Comparison of ENCODE assay signal across 16 cellular contexts in genomic region chr9:112002847-112003457, GRCh38.
DNase-seq lines count a peak whose midpoint lies in the region; ATAC-seq and TF ChIP-seq lines count a peak whose summit lies in the region.
"Had no signal": no experiment of that assay in that cellular context is flagged by ENCODE, and none has a peak within 500 bp of the region (broad histone marks: within the 10 kb centered on the region; RNA-seq: fewer than 3 reads in every experiment).

No MANE protein-coding gene starts in this region.

- no peaks in the 10 kb centered on the region for H3K79me2 ChIP-seq in PC-3 (ENCODE audit: low read length)
- H3K79me2 ChIP-seq: hepatocyte had no signal

- POLR2A ChIA-PET in activated CD4-positive, alpha-beta memory T cell treated with anti-CD3 and anti-CD28 coated beads for 36 hours (lab: Charles Lee), result interaction anchor here (1.4 to 2.6 kb wide), 2 partner anchors 9 to 106 kb away, joined by 3 to 10 read pairs; partner anchors contain the start of gene UGCG
- POLR2A ChIA-PET in PC-3 (lab: Charles Lee; ENCODE audit: unreplicated experiment), result no interaction called here

- intact Hi-C loops in activated CD4-positive, alpha-beta memory T cell treated with anti-CD3 and anti-CD28 coated beads for 36 hours (cut with micrococcal nuclease), result no loop called here
- intact Hi-C loops in PC-3 (cut with micrococcal nuclease), result no loop called here

- H4K20me1 ChIP-seq in PC-3 (ENCODE audit: low read length), result no peaks in the 10 kb centered on the region

- no peak overlapping the region for H3K4me3 ChIP-seq in PC-3 (ENCODE audit: low read length)
- H3K4me3 ChIP-seq: hepatocyte, prostate gland, thoracic aorta had no signal

- no peak for TF ChIP-seq CTCF in PC-3 (conservative IDR thresholded peaks at IDR 0.05; ENCODE audit: low read depth, low read length)

- no peak overlapping the region for H3K27ac ChIP-seq in PC-3 (ENCODE audit: low read length)
- H3K27ac ChIP-seq: hepatocyte, prostate gland, thoracic aorta had no signal

- no peaks in the 10 kb centered on the region for H3K9me3 Mint-ChIP-seq in activated naive CD8-positive, alpha-beta T cell (ENCODE audit: low read depth)
- H3K9me3 Mint-ChIP-seq in activated naive CD8-positive, alpha-beta T cell treated with anti-CD3 and anti-CD28 coated beads, Interleukin-2, amount 50 U/mL, for 24 hours, result no peaks in the 10 kb centered on the region
- no peaks in the 10 kb centered on the region for H3K9me3 Mint-ChIP-seq in activated CD4-positive, alpha-beta memory T cell treated with anti-CD3 and anti-CD28 coated beads for 36 hours

- no peaks in the 10 kb centered on the region for H3K27me3 Mint-ChIP-seq in activated naive CD8-positive, alpha-beta T cell
- no peaks in the 10 kb centered on the region for H3K27me3 Mint-ChIP-seq in activated naive CD8-positive, alpha-beta T cell treated with anti-CD3 and anti-CD28 coated beads, Interleukin-2, amount 50 U/mL, for 24 hours
- peaks cover 8% of the 10 kb centered on the region for H3K27me3 Mint-ChIP-seq in activated CD4-positive, alpha-beta memory T cell treated with anti-CD3 and anti-CD28 coated beads for 36 hours

- peaks cover 36% of the 10 kb centered on the region for H3K4me1 Mint-ChIP-seq in activated naive CD8-positive, alpha-beta T cell (ENCODE audit: low read depth)
- peaks cover 46% of the 10 kb centered on the region for H3K4me1 Mint-ChIP-seq in activated naive CD8-positive, alpha-beta T cell treated with anti-CD3 and anti-CD28 coated beads, Interleukin-2, amount 50 U/mL, for 24 hours
- H3K4me1 Mint-ChIP-seq in activated CD4-positive, alpha-beta memory T cell treated with anti-CD3 and anti-CD28 coated beads for 36 hours (ENCODE audit: low read depth), result peaks cover 40% of the 10 kb centered on the region

- peak overlapping the region; percentile 40 for H3K4me3 Mint-ChIP-seq in activated naive CD8-positive, alpha-beta T cell
- no peak overlapping the region for H3K4me3 Mint-ChIP-seq in activated naive CD8-positive, alpha-beta T cell treated with anti-CD3 and anti-CD28 coated beads, Interleukin-2, amount 50 U/mL, for 24 hours
- no peak overlapping the region for H3K4me3 Mint-ChIP-seq in activated CD4-positive, alpha-beta memory T cell treated with anti-CD3 and anti-CD28 coated beads for 36 hours

- BruUV-seq in PC-3 (replicated peaks; lab: Mats Ljungman, UMichigan), result no TSS peak

- no peaks in the 10 kb centered on the region for H3K4me1 ChIP-seq in PC-3 (ENCODE audit: insufficient read depth, low read length)
- H3K4me1 ChIP-seq: prostate gland had no signal

- H3K4me2 ChIP-seq in PC-3 (ENCODE audit: low read length), result no peak overlapping the region
- H3K4me2 ChIP-seq: hepatocyte had no signal

- no peaks in the 10 kb centered on the region for H3K36me3 Mint-ChIP-seq in activated naive CD8-positive, alpha-beta T cell
- H3K36me3 Mint-ChIP-seq in activated naive CD8-positive, alpha-beta T cell treated with anti-CD3 and anti-CD28 coated beads, Interleukin-2, amount 50 U/mL, for 24 hours (ENCODE audit: low read depth), result no peaks in the 10 kb centered on the region
- no peaks in the 10 kb centered on the region for H3K36me3 Mint-ChIP-seq in activated CD4-positive, alpha-beta memory T cell treated with anti-CD3 and anti-CD28 coated beads for 36 hours

- no peak overlapping the region for H3K9ac ChIP-seq in PC-3 (ENCODE audit: low read length)

- peak overlapping the region; percentile 68 for H3K27ac Mint-ChIP-seq in activated naive CD8-positive, alpha-beta T cell
- no peak overlapping the region for H3K27ac Mint-ChIP-seq in activated naive CD8-positive, alpha-beta T cell treated with anti-CD3 and anti-CD28 coated beads, Interleukin-2, amount 50 U/mL, for 24 hours
- H3K27ac Mint-ChIP-seq in activated CD4-positive, alpha-beta memory T cell treated with anti-CD3 and anti-CD28 coated beads for 36 hours, result peak overlapping the region; percentile 53

- H3K9me2 ChIP-seq in PC-3 (replicated peaks; ENCODE audit: low read length), result no peaks in the 10 kb centered on the region

- DNase-seq in activated naive CD8-positive, alpha-beta T cell treated with anti-CD3 and anti-CD28 coated beads, Interleukin-2, amount 50 U/mL, for 24 hours, result no peak
- no peak for DNase-seq in activated CD4-positive, alpha-beta memory T cell treated with anti-CD3 and anti-CD28 coated beads for 36 hours
- DNase-seq in iris pigment epithelial cell (ENCODE audit: low read depth) (peak; percentile 93), NCI-H2171 (lab: John Stamatoyannopoulos, UW) (no peak), PC-3 (no peak), cortex of kidney (lab: John Stamatoyannopoulos, UW) (no peak)
- DNase-seq: activated CD4-positive, alpha-beta T cell treated with anti-CD3 and anti-CD28 coated beads for 1 hour; activated T-cell treated with anti-CD3 and anti-CD28 coated beads, Interleukin-2, amount 50 U/mL, for 48 hours; anterior cingulate cortex; NCI-H1930; NCI-H69 had no signal

- no peak for ATAC-seq in activated naive CD8-positive, alpha-beta T cell treated with anti-CD3 and anti-CD28 coated beads, Interleukin-2, amount 50 U/mL, for 24 hours
- ATAC-seq in HG02610 (IDR thresholded peaks at IDR 0.05; ENCODE audit: unreplicated experiment) (no peak), PC-3 (no peak)

- no peaks in the 10 kb centered on the region for H3K27me3 ChIP-seq in PC-3 (ENCODE audit: low read length)
- H3K27me3 ChIP-seq: hepatocyte had no signal

- no peaks in the 10 kb centered on the region for H3K36me3 ChIP-seq in PC-3 (ENCODE audit: low read depth, low read length)
- H3K36me3 ChIP-seq: prostate gland, thoracic aorta had no signal

- CTCF ChIA-PET in activated CD4-positive, alpha-beta memory T cell treated with anti-CD3 and anti-CD28 coated beads for 36 hours (lab: Charles Lee), result interaction anchor here (1.5 kb wide), 1 partner anchor 71 kb away, joined by 4 read pairs; no protein-coding TSS in a partner anchor
- CTCF ChIA-PET in PC-3 (lab: Charles Lee), result no interaction called here

- no peak overlapping the region for H2AFZ ChIP-seq in PC-3 (ENCODE audit: low read length)
- H2AFZ ChIP-seq: hepatocyte had no signal

- H3K9me3 ChIP-seq in PC-3 (ENCODE audit: low read length), result no peaks in the 10 kb centered on the region
- H3K9me3 ChIP-seq: prostate gland, thoracic aorta had no signal

- no peaks in the 10 kb centered on the region for H3F3A ChIP-seq in PC-3 (ENCODE audit: low read length, unreplicated experiment)
